ENCODE assay signal across 1 cellular context in the genomic region with DNA sequence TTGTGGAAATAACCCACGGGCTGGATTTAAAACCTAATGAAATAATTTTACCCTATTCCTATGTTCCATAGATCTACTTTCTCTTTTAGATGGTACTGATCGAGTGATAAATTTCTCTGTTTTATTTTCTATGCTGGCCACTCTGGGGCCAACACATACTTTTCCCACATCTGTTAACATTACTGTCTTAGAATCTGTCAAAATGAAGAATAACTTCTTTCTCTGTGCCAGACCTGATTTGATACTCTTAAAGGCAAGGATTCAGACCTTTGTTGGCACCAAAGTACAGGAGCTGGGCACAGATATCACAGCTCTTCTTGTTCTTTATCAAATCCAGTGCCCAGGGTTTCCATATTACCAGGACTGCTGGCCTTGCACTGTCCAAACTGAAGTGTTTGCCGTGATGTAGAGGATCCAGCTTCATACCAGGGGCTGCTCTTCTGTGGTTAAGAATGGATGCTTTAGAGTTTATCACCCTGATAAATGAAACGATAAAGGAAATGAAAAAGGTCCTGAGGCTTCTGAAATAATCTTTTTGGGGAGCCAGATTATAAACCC.
TF ChIP-seq lines count a peak whose summit lies in the region.

No MANE protein-coding gene starts in this region.

TF ChIP-seq in GM23338, 12 proteins besides CTCF, POLR2A, EP300 and RAD21:
- TF ChIP-seq JUNB (IDR thresholded peaks at IDR 0.05; ENCODE audit: unreplicated experiment) (no peak), EZH2 (IDR thresholded peaks at IDR 0.05; ENCODE audit: low read depth, unreplicated experiment) (no peak), EZH2phosphoT487 (IDR thresholded peaks at IDR 0.05; ENCODE audit: unreplicated experiment) (no peak), ZNF114 (CRISPR knock-in tag; IDR thresholded peaks at IDR 0.05) (no peak), CREB1 (CRISPR knock-in tag; IDR thresholded peaks at IDR 0.05; ENCODE audit: low read depth) (no peak), NANOG (IDR thresholded peaks at IDR 0.05; ENCODE audit: borderline replicate concordance) (no peak), POLR2AphosphoS5 (IDR thresholded peaks at IDR 0.05; ENCODE audit: low read depth) (no peak), STAT1 (IDR thresholded peaks at IDR 0.05; ENCODE audit: unreplicated experiment) (no peak)
